Comparison of ENCODE assay signal across 8 cellular contexts in genomic region chr4:101527186-101527585, GRCh38.
DNase-seq lines count a peak whose midpoint lies in the region; ATAC-seq and TF ChIP-seq lines count a peak whose summit lies in the region.

No MANE protein-coding gene starts in this region.

- peak; percentile 60 for DNase-seq in GM10266 (ENCODE audit: extremely low spot score)
- DNase-seq in activated CD4-positive, CD25-positive, alpha-beta regulatory T cell treated with anti-CD3 and anti-CD28 coated beads, Interleukin-2, amount 50 U/mL, for 72 hours, result peak; percentile 38
- DNase-seq in kidney tubule cell (ENCODE audit: low spot score), result peak; percentile 50
- DNase-seq in NCI-H1048 (lab: John Stamatoyannopoulos, UW), result no peak
- DNase-seq in HCEC 1CT, result no peak
- DNase-seq in KG1 (lab: John Stamatoyannopoulos, UW), result no peak
- no peak for DNase-seq in stomach

- TF ChIP-seq EP300 in stomach (IDR thresholded peaks at IDR 0.05), result no peak

- no peaks in the 10 kb centered on the region for H3K27me3 ChIP-seq in stomach

- WGBS in stomach, 5 donors, result 66 to 78% (median 69%) methylated on average over 2 of the region's 2 CpGs

- intact Hi-C loops in stomach (cut with DNase I; ENCODE audit: low total_unique reads), result no loop called here

- no peak overlapping the region for H3K4me3 ChIP-seq in stomach

- TF ChIP-seq CTCF in GM10266 (IDR thresholded peaks at IDR 0.05; ENCODE audit: control insufficient read depth, insufficient read depth, low read depth, missing control alignments), result no peak
- no peak for TF ChIP-seq CTCF in stomach (IDR thresholded peaks at IDR 0.05)

- H3K9me3 ChIP-seq in stomach, result no peaks in the 10 kb centered on the region

- ATAC-seq in HG02678 (IDR thresholded peaks at IDR 0.05; ENCODE audit: unreplicated experiment), result peak; percentile 92

- TF ChIP-seq POLR2A in stomach (IDR thresholded peaks at IDR 0.05), result no peak

- H3K27ac ChIP-seq in stomach, result no peak overlapping the region

- no peaks in the 10 kb centered on the region for H3K36me3 ChIP-seq in stomach

- no peaks in the 10 kb centered on the region for H3K4me1 ChIP-seq in stomach

Comparison
In these comparisons a context has a peak if more than half of its experiments do, and no peak if none do; other contexts are left out.
1. DNase-seq: peak in GM10266 (single experiment), activated CD4-positive, CD25-positive, alpha-beta regulatory T cell treated with anti-CD3 and anti-CD28 coated beads, Interleukin-2, amount 50 U/mL, for 72 hours (single experiment) and kidney tubule cell (single experiment); none in NCI-H1048 (single experiment), HCEC 1CT (single experiment), KG1 (single experiment) and stomach (single experiment).